Comparison of ENCODE assay signal across 8 cellular contexts in genomic region chr1:185733818-185734709, GRCh38. TPM values are rescaled to one million over a fixed set of nuclear protein-coding genes. Genes with fewer than 3 reads are reported as not detected.
DNase-seq lines count a peak whose midpoint lies in the region; ATAC-seq and TF ChIP-seq lines count a peak whose summit lies in the region.

HMCN1 (plus strand) TSS chr1:185734391; CDS start chr1:185734780, 389 bp downstream.

- H3K27me3 ChIP-seq in HUES48 (ENCODE audit: control insufficient read depth, insufficient read depth, low read length): peaks cover 27% of the 10 kb centered on the region
- no peaks in the 10 kb centered on the region for H3K27me3 ChIP-seq in mammary epithelial cell (ENCODE audit: insufficient read depth, low read length)
- H3K27me3 ChIP-seq in iPS-20b (ENCODE audit: insufficient read depth, low read length): peaks cover 26% of the 10 kb centered on the region; the same call in 1 of the 2 replicates

- CTCF ChIA-PET in mammary epithelial cell (lab: Charles Lee; ENCODE audit: low non-redundant PET): interaction anchor here (0.7 kb wide), 1 partner anchor 478 kb away, joined by 3 read pairs; no protein-coding TSS in a partner anchor

- dilution Hi-C loops in mammary epithelial cell (cut with HindIII; ENCODE audit: low sequenced_read_pairs): no loop called here

- H3K36me3 ChIP-seq in HUES48 (ENCODE audit: control insufficient read depth, insufficient read depth, low read length) (no peaks in the 10 kb centered on the region), mammary epithelial cell (ENCODE audit: insufficient read depth, low read length) (no peaks in the 10 kb centered on the region), iPS-20b (ENCODE audit: insufficient read depth, low read depth, low read length) (no peaks in the 10 kb centered on the region)

- H3K4me1 ChIP-seq in HUES48 (ENCODE audit: control insufficient read depth, insufficient read depth, low read length) (peaks cover 14% of the 10 kb centered on the region), mammary epithelial cell (ENCODE audit: insufficient read depth, low read length) (peaks cover 19% of the 10 kb centered on the region), iPS-20b (ENCODE audit: insufficient read depth, low read length) (peaks cover 12% of the 10 kb centered on the region; the same call in 1 of the 2 replicates)

- no peaks in the 10 kb centered on the region for H4K20me1 ChIP-seq in mammary epithelial cell (ENCODE audit: insufficient read depth, low read length)

- peak within 1 kb of the TSS; percentile 11; the same call in 1 of the 2 replicates for H3K9ac ChIP-seq in HUES48 (ENCODE audit: low read depth, low read length)
- peak within 1 kb of the TSS; percentile 63 for H3K9ac ChIP-seq in mammary epithelial cell (ENCODE audit: insufficient read depth, low read length)
- H3K9ac ChIP-seq in iPS-20b (ENCODE audit: low read depth, low read length): peak within 1 kb of the TSS; percentile 77

- DNase-seq in DMS 273 treated with DMSO at 0.1 percent for 48 hours (lab: John Stamatoyannopoulos, UW): peak; percentile 72
- peak; percentile 37 for DNase-seq in SK-N-DZ (ENCODE audit: low spot score)
- peak; percentile 62 for DNase-seq in mammary epithelial cell
- no peak for DNase-seq in retinal pigment epithelial cell (ENCODE audit: low read depth)

- in situ Hi-C loops in mammary epithelial cell (cut with MboI; ENCODE audit: low sequenced_read_pairs in 2 of 2): no loop called here

- intact Hi-C loops in mammary epithelial cell (cut with micrococcal nuclease): loop anchor here (1.0 to 5.0 kb wide), 2 partner anchors 15 to 78 kb away; no protein-coding TSS in a partner anchor

- no peaks in the 10 kb centered on the region for H3K79me2 ChIP-seq in mammary epithelial cell (ENCODE audit: insufficient read depth, low read length)

- peak; percentile 36 to 60 for TF ChIP-seq CTCF in mammary epithelial cell (conservative IDR thresholded peaks at IDR 0.05 in 1 of 2, IDR thresholded peaks at IDR 0.05 in 1 of 2; ENCODE audit: extremely low read depth in 1 of 2, insufficient read depth in 1 of 2, low read depth in 1 of 2, low read length in 2 of 2)
- TF ChIP-seq CTCF in retinal pigment epithelial cell (conservative IDR thresholded peaks at IDR 0.05; ENCODE audit: low read depth, low read length): peak; percentile 65

- H3K27ac ChIP-seq in HUES48 (ENCODE audit: low read depth, low read length) (peak within 1 kb of the TSS; percentile 57), mammary epithelial cell (ENCODE audit: insufficient read depth, low read depth, low read length) (peak within 1 kb of the TSS; percentile 53), iPS-20b (ENCODE audit: low read length) (no peak within 1 kb of the TSS)

- H2AFZ ChIP-seq in mammary epithelial cell (ENCODE audit: low read depth, low read length): peak within 1 kb of the TSS; percentile 98

- peak within 1 kb of the TSS; percentile 97 for H3K4me2 ChIP-seq in mammary epithelial cell (ENCODE audit: insufficient read depth, low read depth, low read length)

- WGBS in mammary epithelial cell (ENCODE audit: low coverage, missing lambda C conversion rate): 3% methylated on average over 32 of the region's 47 CpGs

- H3K9me3 ChIP-seq in HUES48 (ENCODE audit: control insufficient read depth, insufficient read depth, low read length) (no peaks in the 10 kb centered on the region), mammary epithelial cell (replicated peaks; ENCODE audit: insufficient read depth, low read length) (no peaks in the 10 kb centered on the region), iPS-20b (ENCODE audit: insufficient read depth, low read depth, low read length) (no peaks in the 10 kb centered on the region)

- H3K4me3 ChIP-seq in HUES48 (ENCODE audit: low read depth, low read length): peak within 1 kb of the TSS; percentile 79
- H3K4me3 ChIP-seq in mammary epithelial cell (replicated peaks in 1 of 3; ENCODE audit: insufficient read depth in 1 of 3, low read depth in 2 of 3, low read length in 3 of 3): peak within 1 kb of the TSS; percentile 59 to 75 (median 62)
- peak within 1 kb of the TSS; percentile 70 for H3K4me3 ChIP-seq in iPS-20b (ENCODE audit: low read length)
- H3K4me3 ChIP-seq in retinal pigment epithelial cell (ENCODE audit: low read length): peak within 1 kb of the TSS; percentile 64

- ATAC-seq in GM21737 (IDR thresholded peaks at IDR 0.05; ENCODE audit: unreplicated experiment) (no peak), GM18868 (IDR thresholded peaks at IDR 0.05; ENCODE audit: unreplicated experiment) (no peak)

- TSS peak; percentile 44 for BruUV-seq in mammary epithelial cell (replicated peaks; lab: Mats Ljungman, UMichigan)

RNA-seq across cellular contexts. Expression of gene HMCN1, which starts in this region (rescaled TPM):
- 0.01 TPM in 1 of 2 replicates, not detected in the other for polyA plus RNA-seq in SK-N-DZ (2014; cell fraction: cytosol; rRNA removed)
- not detected in 2 replicates for polyA plus RNA-seq in SK-N-DZ (2014; cell fraction: nucleus; rRNA removed)
- 10 to 100 TPM in 1 of 2 donors, 1 to 10 TPM in 1; 6.4 to 60.2 TPM for total RNA-seq in mammary epithelial cell
- polyA plus RNA-seq in mammary epithelial cell: 7.1 TPM
- 14.1 TPM for polyA minus RNA-seq in mammary epithelial cell

Comparison
In these comparisons a context has a peak if more than half of its experiments do, and no peak if none do; other contexts are left out.
1. H3K9ac ChIP-seq: peak in every context shown above with its lines; median percentile 77 in iPS-20b; 63 in mammary epithelial cell; 11 in HUES48.